ENCODE assay signal across 14 cellular contexts in genomic region chr19:16254851-16255408, GRCh38.
"Had no signal": no experiment of that assay in that cellular context is flagged by ENCODE, and none has a peak within 500 bp of the region (broad histone marks: within the 10 kb centered on the region; RNA-seq: fewer than 3 reads in every experiment).

No MANE protein-coding gene starts in this region.

- DNase-seq: activated CD4-positive, alpha-beta T cell treated with anti-CD3 and anti-CD28 coated beads, Interleukin-2, amount 10 ng/mL, durations not matched to agents 24 days and 14 days; activated naive CD4-positive, alpha-beta T cell treated with Interleukin-2 at 50 U/mL for 16 hours; activated T-cell treated with anti-CD3 and anti-CD28 coated beads for 4 hours; hypothalamus; midbrain; posterior cingulate gyrus; retina; SJCRH30; substantia nigra; T-helper 17 cell had no signal

- H3K4me1 ChIP-seq: SJCRH30 had no signal

- H3K4me3 Mint-ChIP-seq: activated CD4-positive, alpha-beta T cell treated with anti-CD3 and anti-CD28 coated beads, Interleukin-2, amount 10 ng/mL, durations not matched to agents 24 days and 14 days; activated T-helper 17 cell treated with anti-CD3 and anti-CD28 coated beads, Interleukin-2, amount 50 U/mL, for 72 hours; stimulated activated effector memory CD8-positive, alpha-beta T cell treated with anti-CD3 and anti-CD28 coated beads, Interleukin-12 subunit alpha, Interleukin-12 subunit beta, amount 100 ng/mL, for 72 hours; T-helper 17 cell had no signal

- ATAC-seq: activated T-helper 17 cell treated with anti-CD3 and anti-CD28 coated beads, Interleukin-2, amount 50 U/mL, for 72 hours; stimulated activated effector memory CD8-positive, alpha-beta T cell treated with anti-CD3 and anti-CD28 coated beads, Interleukin-12 subunit alpha, Interleukin-12 subunit beta, amount 100 ng/mL, for 72 hours; T-helper 17 cell had no signal

- H3K36me3 ChIP-seq: neutrophil, SJCRH30, tibial nerve had no signal

- H3K9me3 ChIP-seq: neutrophil, SJCRH30, tibial nerve had no signal

- H3K4me3 ChIP-seq: SJCRH30, tibial nerve had no signal

- H3K27me3 Mint-ChIP-seq: activated T-helper 17 cell treated with anti-CD3 and anti-CD28 coated beads, Interleukin-2, amount 50 U/mL, for 72 hours; T-helper 17 cell had no signal

- H3K27ac Mint-ChIP-seq: activated CD4-positive, alpha-beta T cell treated with anti-CD3 and anti-CD28 coated beads, Interleukin-2, amount 10 ng/mL, durations not matched to agents 24 days and 14 days; activated T-helper 17 cell treated with anti-CD3 and anti-CD28 coated beads, Interleukin-2, amount 50 U/mL, for 72 hours; stimulated activated effector memory CD8-positive, alpha-beta T cell treated with anti-CD3 and anti-CD28 coated beads, Interleukin-12 subunit alpha, Interleukin-12 subunit beta, amount 100 ng/mL, for 72 hours; T-helper 17 cell had no signal

- H3K9me3 Mint-ChIP-seq: activated CD4-positive, alpha-beta T cell treated with anti-CD3 and anti-CD28 coated beads, Interleukin-2, amount 10 ng/mL, durations not matched to agents 24 days and 14 days; activated T-helper 17 cell treated with anti-CD3 and anti-CD28 coated beads, Interleukin-2, amount 50 U/mL, for 72 hours; stimulated activated effector memory CD8-positive, alpha-beta T cell treated with anti-CD3 and anti-CD28 coated beads, Interleukin-12 subunit alpha, Interleukin-12 subunit beta, amount 100 ng/mL, for 72 hours had no signal

- H3K27me3 ChIP-seq: SJCRH30, tibial nerve had no signal

- H3K27ac ChIP-seq: neutrophil, SJCRH30 had no signal
